Comparison of ENCODE assay signal across 11 cellular contexts in the genomic region with DNA sequence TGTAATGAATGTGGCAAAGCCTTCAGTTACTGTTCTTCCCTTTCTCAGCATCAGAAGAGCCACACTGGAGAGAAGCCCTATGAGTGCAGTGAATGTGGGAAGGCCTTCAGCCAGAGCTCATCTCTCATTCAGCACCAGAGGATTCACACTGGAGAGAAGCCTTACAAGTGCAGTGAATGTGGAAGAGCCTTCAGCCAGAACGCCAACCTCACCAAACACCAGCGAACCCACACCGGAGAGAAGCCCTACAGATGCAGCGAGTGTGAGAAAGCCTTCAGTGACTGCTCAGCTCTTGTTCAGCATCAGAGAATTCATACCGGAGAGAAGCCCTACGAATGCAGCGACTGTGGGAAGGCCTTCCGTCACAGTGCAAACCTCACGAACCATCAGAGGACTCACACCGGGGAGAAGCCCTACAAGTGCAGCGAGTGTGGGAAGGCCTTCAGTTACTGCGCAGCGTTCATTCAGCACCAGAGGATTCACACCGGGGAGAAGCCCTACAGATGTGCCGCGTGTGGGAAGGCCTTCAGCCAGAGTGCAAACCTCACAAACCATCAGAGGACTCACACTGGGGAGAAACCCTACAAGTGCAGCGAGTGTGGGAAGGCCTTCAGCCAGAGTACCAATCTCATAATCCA. TPM values are rescaled to one million over a fixed set of nuclear protein-coding genes. Genes with fewer than 3 reads are reported as not detected.
DNase-seq lines count a peak whose midpoint lies in the region; TF ChIP-seq lines count a peak whose summit lies in the region.
"Had no signal": no experiment of that assay in that cellular context is flagged by ENCODE, and none has a peak within 500 bp of the region (broad histone marks: within the 10 kb centered on the region; RNA-seq: fewer than 3 reads in every experiment).

No MANE protein-coding gene starts in this region.

- peaks cover 78% of the 10 kb centered on the region for H3K36me3 Mint-ChIP-seq in activated naive CD4-positive, alpha-beta T cell treated with anti-CD3 and anti-CD28 coated beads for 36 hours (ENCODE audit: low read depth)

- intact Hi-C loops in activated naive CD4-positive, alpha-beta T cell treated with anti-CD3 and anti-CD28 coated beads for 36 hours (cut with micrococcal nuclease), result no loop called here

- H3K27me3 Mint-ChIP-seq in activated naive CD4-positive, alpha-beta T cell treated with anti-CD3 and anti-CD28 coated beads for 36 hours (ENCODE audit: low read depth), result no peaks in the 10 kb centered on the region

- no peak for DNase-seq in activated naive CD4-positive, alpha-beta T cell treated with anti-CD3 and anti-CD28 coated beads for 36 hours
- DNase-seq in activated naive CD4-positive, alpha-beta T cell treated with anti-CD3 and anti-CD28 coated beads, Interleukin-2, amount 50 U/mL, for 16 hours, result no peak
- DNase-seq in NB4 (ENCODE audit: low read depth) (peak; percentile 39), cerebellar cortex (ENCODE audit: low spot score) (peak; percentile 52), putamen (ENCODE audit: low spot score) (no peak), kidney glomerular epithelial cell (lab: John Stamatoyannopoulos, UW) (no peak), NCI-H2107 treated with DMSO at 0.1 percent for 48 hours (lab: John Stamatoyannopoulos, UW; ENCODE audit: unreplicated experiment) (no peak)
- DNase-seq in stimulated activated CD8-positive, alpha-beta memory T cell treated with anti-CD3 and anti-CD28 coated beads, Interleukin-4, amount 100 ng/mL, for 48 hours, result peak; percentile 57
- DNase-seq: glutamatergic neuron, NCI-H1930 had no signal

- no peak overlapping the region for H3K4me3 ChIP-seq in NB4 (ENCODE audit: low read depth, low read length)
- H3K4me3 ChIP-seq: right atrium auricular region had no signal

- peaks cover 31% of the 10 kb centered on the region for H3K4me1 Mint-ChIP-seq in activated naive CD4-positive, alpha-beta T cell treated with anti-CD3 and anti-CD28 coated beads for 36 hours (ENCODE audit: low read depth)

- peak overlapping the region; percentile 46 for H3K27ac Mint-ChIP-seq in activated naive CD4-positive, alpha-beta T cell treated with anti-CD3 and anti-CD28 coated beads for 36 hours

- peaks cover 18% of the 10 kb centered on the region for H3K9me3 Mint-ChIP-seq in activated naive CD4-positive, alpha-beta T cell treated with anti-CD3 and anti-CD28 coated beads for 36 hours

- TF ChIP-seq CTCF in NB4 (IDR thresholded peaks at IDR 0.05; ENCODE audit: low read depth, low read length), result no peak

- no peak for TF ChIP-seq POLR2A in NB4 (IDR thresholded peaks at IDR 0.05; ENCODE audit: extremely low read depth, insufficient read length)

- CTCF ChIA-PET in activated naive CD4-positive, alpha-beta T cell treated with anti-CD3 and anti-CD28 coated beads for 36 hours (lab: Charles Lee), result no interaction called here

- H3K4me3 Mint-ChIP-seq in activated naive CD4-positive, alpha-beta T cell treated with anti-CD3 and anti-CD28 coated beads for 36 hours, result no peak overlapping the region

RNA-seq across cellular contexts. Expression of gene RPL12, which starts 6.8 kb away (rescaled TPM):
- 1,000 to 10,000 TPM; 3,038 to 3,119 TPM for total RNA-seq in activated naive CD4-positive, alpha-beta T cell treated with anti-CD3 and anti-CD28 coated beads for 36 hours

RNA-seq across cellular contexts. Expression of gene LRSAM1, which starts 6.9 kb away (rescaled TPM):
- 1 to 10 TPM; 8.8 to 9.9 TPM for total RNA-seq in activated naive CD4-positive, alpha-beta T cell treated with anti-CD3 and anti-CD28 coated beads for 36 hours

RNA-seq across cellular contexts. Expression of gene ZNF79, which starts 20.2 kb away (rescaled TPM):
- 1 to 10 TPM; 7.9 to 8.1 TPM for total RNA-seq in activated naive CD4-positive, alpha-beta T cell treated with anti-CD3 and anti-CD28 coated beads for 36 hours

RNA-seq across cellular contexts. Expression of gene SLC2A8, which starts 47.4 kb away (rescaled TPM):
- total RNA-seq in activated naive CD4-positive, alpha-beta T cell treated with anti-CD3 and anti-CD28 coated beads for 36 hours, result 1 to 10 TPM; 3.4 TPM

Comparison
In these comparisons a context has a peak if more than half of its experiments do, and no peak if none do; other contexts are left out.
1. DNase-seq: peak in NB4 (single experiment), cerebellar cortex (single experiment) and stimulated activated CD8-positive, alpha-beta memory T cell treated with anti-CD3 and anti-CD28 coated beads, Interleukin-4, amount 100 ng/mL, for 48 hours (single experiment); none in activated naive CD4-positive, alpha-beta T cell treated with anti-CD3 and anti-CD28 coated beads for 36 hours (single experiment), activated naive CD4-positive, alpha-beta T cell treated with anti-CD3 and anti-CD28 coated beads, Interleukin-2, amount 50 U/mL, for 16 hours (single experiment), putamen (single experiment), kidney glomerular epithelial cell (single experiment) and NCI-H2107 treated with DMSO at 0.1 percent for 48 hours (single experiment).